Comparison of ENCODE assay signal across 19 cellular contexts in genomic region chr14:74064883-74065282, GRCh38. TPM values are rescaled to one million over a fixed set of nuclear protein-coding genes. Genes with fewer than 3 reads are reported as not detected.
DNase-seq lines count a peak whose midpoint lies in the region; ATAC-seq, FAIRE-seq and TF ChIP-seq lines count a peak whose summit lies in the region.
"Had no signal": no experiment of that assay in that cellular context is flagged by ENCODE, and none has a peak within 500 bp of the region (broad histone marks: within the 10 kb centered on the region; RNA-seq: fewer than 3 reads in every experiment).

No MANE protein-coding gene starts in this region.

- H2AFZ ChIP-seq in IMR-90 (replicated peaks; ENCODE audit: low read length, poor library complexity): no peak overlapping the region

- no peak for TF ChIP-seq RAD21 in IMR-90 (IDR thresholded peaks at IDR 0.05; ENCODE audit: low read length)

- no peak overlapping the region for H2BK5ac ChIP-seq in IMR-90 (ENCODE audit: low read depth, low read length, poor library complexity, severe bottlenecking)

- CTCF ChIA-PET in IMR-90 (lab: Yijun Ruan, JAX): no interaction called here

- no TSS peak for BruUV-seq in IMR-90 (replicated peaks; lab: Mats Ljungman, UMichigan)

- H3K36me3 ChIP-seq in IMR-90 (ENCODE audit: control insufficient read depth, insufficient read depth, low read length): peaks cover 3% of the 10 kb centered on the region; the same call in 1 of the 2 replicates
- no peaks in the 10 kb centered on the region for H3K36me3 ChIP-seq in bronchial epithelial cell (ENCODE audit: control insufficient read depth, insufficient read depth, low read length)

- no peak overlapping the region for H3K4ac ChIP-seq in IMR-90 (ENCODE audit: low read depth, low read length)

- no peak overlapping the region for H3K4me3 ChIP-seq in IMR-90 (ENCODE audit: insufficient read depth, low read depth, low read length)
- H3K4me3 ChIP-seq in bronchial epithelial cell (ENCODE audit: low read depth, low read length): no peak overlapping the region
- H3K4me3 ChIP-seq: K562 had no signal

- no CpG with 5 or more reads among the region's 3 CpGs for WGBS in IMR-90 (ENCODE audit: extremely low coverage in 2 of 2, insufficient read length in 1 of 2), 2 experiments

- H3K9me3 Mint-ChIP-seq in activated T-cell treated with anti-CD3 and anti-CD28 coated beads, Interleukin-2, amount 50 U/mL, for 72 hours: no peaks in the 10 kb centered on the region
- H3K9me3 Mint-ChIP-seq: CD14-positive monocyte had no signal

- H3K27ac ChIP-seq in IMR-90 (ENCODE audit: insufficient read depth, low read length): no peak overlapping the region
- H3K27ac ChIP-seq: HL-60 had no signal

- 0 out of 2 replicates have a peak overlapping the region, but pooled peaks have one; percentile 11 for H3K14ac ChIP-seq in IMR-90 (replicated peaks; ENCODE audit: low read depth, low read length)

- no peak overlapping the region for H3K27ac Mint-ChIP-seq in activated T-cell treated with anti-CD3 and anti-CD28 coated beads, Interleukin-2, amount 50 U/mL, for 72 hours
- H3K27ac Mint-ChIP-seq: CD14-positive monocyte had no signal

- TF ChIP-seq CTCF in IMR-90 (conservative IDR thresholded peaks at IDR 0.05; ENCODE audit: low read depth, low read length): no peak
- TF ChIP-seq CTCF in bronchial epithelial cell (IDR thresholded peaks at IDR 0.05; ENCODE audit: insufficient read depth, low read length, severe bottlenecking): no peak

- peaks cover 19% of the 10 kb centered on the region for H3K4me1 ChIP-seq in IMR-90 (ENCODE audit: control insufficient read depth, insufficient read depth, low read length)

- no peak overlapping the region; the same call in 1 of the 2 replicates for H2AK5ac ChIP-seq in IMR-90 (ENCODE audit: low read depth, low read length)

- H3K79me1 ChIP-seq in IMR-90 (ENCODE audit: low read depth in 1 of 2, low read length in 2 of 2): no peaks in the 10 kb centered on the region

- no peak overlapping the region for H2AK9ac ChIP-seq in IMR-90 (replicated peaks; ENCODE audit: low read depth, low read length, poor library complexity)

- intact Hi-C loops in IMR-90 (cut with micrococcal nuclease): no loop called here

- H3K18ac ChIP-seq in IMR-90 (ENCODE audit: low read depth, low read length): peak overlapping the region; percentile 80

- no peaks in the 10 kb centered on the region for H3K27me3 ChIP-seq in IMR-90 (ENCODE audit: control insufficient read depth, insufficient read depth, low read length)
- no peaks in the 10 kb centered on the region for H3K27me3 ChIP-seq in bronchial epithelial cell (ENCODE audit: control insufficient read depth, insufficient read depth, low read length)

- H3K9ac ChIP-seq in IMR-90 (ENCODE audit: low read depth, low read length): no peak overlapping the region
- H3K9ac ChIP-seq: SK-N-SH had no signal

- dilution Hi-C loops in IMR-90 (cut with HindIII; ENCODE audit: low sequenced_read_pairs, unreplicated experiment): no loop called here

- 0 out of 2 replicates have a peak, but pooled peaks cover 4% of the 10 kb centered on the region for H4K20me1 ChIP-seq in IMR-90 (ENCODE audit: insufficient read depth, low read length)

- H3K9me3 ChIP-seq in IMR-90 (ENCODE audit: control insufficient read depth, insufficient read depth, low read length): no peaks in the 10 kb centered on the region
- H3K9me3 ChIP-seq: SK-N-SH had no signal

- peak overlapping the region; percentile 50; the same call in 1 of the 2 replicates for H4K5ac ChIP-seq in IMR-90 (ENCODE audit: low read depth, low read length)

- H3K36me3 Mint-ChIP-seq in activated T-cell treated with anti-CD3 and anti-CD28 coated beads, Interleukin-2, amount 50 U/mL, for 72 hours (ENCODE audit: insufficient read depth in 2 of 2): peaks cover 0 to 13% of the 10 kb centered on the region in 2 donors

- no peak overlapping the region for H4K91ac ChIP-seq in IMR-90 (ENCODE audit: insufficient read depth, low read depth, low read length)

- POLR2A ChIA-PET in IMR-90 (lab: Charles Lee; ENCODE audit: unreplicated experiment): no interaction called here

- in situ Hi-C loops in IMR-90 (cut with MboI; ENCODE audit: low sequenced_read_pairs): no loop called here

- no peaks in the 10 kb centered on the region for H3K9me1 ChIP-seq in IMR-90 (ENCODE audit: insufficient read depth, low read length)

- peak overlapping the region; percentile 35; the same call in 1 of the 2 replicates for H2BK120ac ChIP-seq in IMR-90 (ENCODE audit: low read depth, low read length)

- no peak for FAIRE-seq in bronchial epithelial cell (lab: Jason Lieb, UNC)
- FAIRE-seq: K562, RCC 7860 had no signal

- no peak overlapping the region for H3K56ac ChIP-seq in IMR-90 (ENCODE audit: extremely low read depth, insufficient read depth, low read length)

- peak; percentile 17 for DNase-seq in EH (ENCODE audit: low read depth)
- peak; percentile 11 for DNase-seq in IMR-90
- DNase-seq in bronchial epithelial cell (ENCODE audit: low read depth): peak; percentile 5
- peak; percentile 58 for DNase-seq in iris pigment epithelial cell (ENCODE audit: low read depth)
- DNase-seq in activated T-cell treated with anti-CD3 and anti-CD28 coated beads, Interleukin-2, amount 50 U/mL, for 72 hours: no peak
- no peak for DNase-seq in H4 (ENCODE audit: low spot score)
- no peak for DNase-seq in NCI-H2107 (lab: John Stamatoyannopoulos, UW)
- DNase-seq: ACHN, AML-193, DMS153, NCI-H1092 treated with DMSO at 0.1 percent for 48 hours, NCI-H2081 treated with DMSO at 0.1 percent for 48 hours, NCI-H524 treated with DMSO at 0.1 percent for 48 hours, SHP77, SK-N-SH had no signal

- no peak for TF ChIP-seq POLR2A in IMR-90 (IDR thresholded peaks at IDR 0.05; ENCODE audit: low read depth, low read length)

- no peaks in the 10 kb centered on the region for H3K27me3 Mint-ChIP-seq in activated T-cell treated with anti-CD3 and anti-CD28 coated beads, Interleukin-2, amount 50 U/mL, for 72 hours (ENCODE audit: low read depth)

- no peak for ATAC-seq in IMR-90 (ENCODE audit: low read depth)
- ATAC-seq in activated T-cell treated with anti-CD3 and anti-CD28 coated beads, Interleukin-2, amount 50 U/mL, for 72 hours (replicated peaks in 1 of 2): no peak
- ATAC-seq: K562 had no signal

- no peak overlapping the region for H4K8ac ChIP-seq in IMR-90 (ENCODE audit: low read depth in 2 of 2, low read length in 2 of 2)

- H3K4me3 Mint-ChIP-seq in activated T-cell treated with anti-CD3 and anti-CD28 coated beads, Interleukin-2, amount 50 U/mL, for 72 hours: no peak overlapping the region
- H3K4me3 Mint-ChIP-seq: CD14-positive monocyte had no signal

- peaks cover 8% of the 10 kb centered on the region for H3K4me1 Mint-ChIP-seq in activated T-cell treated with anti-CD3 and anti-CD28 coated beads, Interleukin-2, amount 50 U/mL, for 72 hours (ENCODE audit: low read depth)

- no peak overlapping the region; the same call in 2 of the 3 replicates for H2BK15ac ChIP-seq in IMR-90 (ENCODE audit: low read depth, low read length)

- no peak overlapping the region for H2BK20ac ChIP-seq in IMR-90 (ENCODE audit: low read depth, low read length)

- peak overlapping the region; percentile 80; the same call in 1 of the 2 replicates for H3K4me2 ChIP-seq in IMR-90 (ENCODE audit: low read depth, low read length)
- H3K4me2 ChIP-seq: SK-N-SH had no signal

- H3K23ac ChIP-seq in IMR-90 (ENCODE audit: low read depth, low read length): no peak overlapping the region

TF ChIP-seq in IMR-90, 13 proteins besides CTCF, POLR2A, EP300 and RAD21 (continues in another document):
- TF ChIP-seq CEBPB (IDR thresholded peaks at IDR 0.05; ENCODE audit: low read depth, low read length): no peak
- no peak for TF ChIP-seq CHD1 (IDR thresholded peaks at IDR 0.05; ENCODE audit: low read depth, low read length)
- no peak for TF ChIP-seq MXI1 (IDR thresholded peaks at IDR 0.05; ENCODE audit: borderline replicate concordance, low read depth, low read length)
- no peak for TF ChIP-seq SMC3 (IDR thresholded peaks at IDR 0.05; ENCODE audit: low read depth, low read length)

RNA-seq across cellular contexts. Expression of gene ALDH6A1, which starts 19.4 kb away (rescaled TPM):
- total RNA-seq in IMR-90 (2012; rRNA removed): 11.9 and 15.1 TPM in 2 replicates
- polyA plus RNA-seq in IMR-90 (2012; rRNA removed): 4.5 and 6.0 TPM in 2 replicates
- polyA plus RNA-seq in IMR-90 (2012; cell fraction: cytosol; rRNA removed): 2.8 and 5.7 TPM in 2 replicates
- polyA plus RNA-seq in IMR-90 (2012; cell fraction: nucleus; rRNA removed; ENCODE audit: low replicate concordance): 2.2 and 5.7 TPM in 2 replicates
- 15.1 and 22.1 TPM in 2 replicates for total RNA-seq in bronchial epithelial cell
- 10 to 100 TPM; 31.5 to 46.8 TPM for total RNA-seq in activated T-cell treated with anti-CD3 and anti-CD28 coated beads, Interleukin-2, amount 50 U/mL, for 72 hours
- 13.3 and 15.1 TPM in 2 replicates for total RNA-seq in H4 (2014; rRNA removed; shearing (Covaris generic))

RNA-seq across cellular contexts. Expression of gene LIN52, which starts 19.9 kb away (rescaled TPM):
- total RNA-seq in IMR-90 (2012; rRNA removed): 8.3 and 11.5 TPM in 2 replicates
- 5.5 and 6.1 TPM in 2 replicates for polyA plus RNA-seq in IMR-90 (2012; rRNA removed)
- 2.1 and 2.8 TPM in 2 replicates for polyA plus RNA-seq in IMR-90 (2012; cell fraction: cytosol; rRNA removed)
- 1.2 and 4.3 TPM in 2 replicates for polyA plus RNA-seq in IMR-90 (2012; cell fraction: nucleus; rRNA removed; ENCODE audit: low replicate concordance)
- total RNA-seq in bronchial epithelial cell: 7.9 and 8.4 TPM in 2 replicates
- 10 to 100 TPM; 15.7 to 18.4 TPM for total RNA-seq in activated T-cell treated with anti-CD3 and anti-CD28 coated beads, Interleukin-2, amount 50 U/mL, for 72 hours
- total RNA-seq in H4 (2014; rRNA removed; shearing (Covaris generic)): 13.0 TPM in 2 replicates

RNA-seq across cellular contexts. Expression of gene BBOF1, which starts 45.7 kb away (rescaled TPM):
- 1.6 and 1.7 TPM in 2 replicates for total RNA-seq in IMR-90 (2012; rRNA removed)
- polyA plus RNA-seq in IMR-90 (2012; rRNA removed): 0.95 and 1.6 TPM in 2 replicates
- polyA plus RNA-seq in IMR-90 (2012; cell fraction: cytosol; rRNA removed): 0.09 and 0.19 TPM in 2 replicates
- 0.22 and 1.9 TPM in 2 replicates for polyA plus RNA-seq in IMR-90 (2012; cell fraction: nucleus; rRNA removed; ENCODE audit: low replicate concordance)
- total RNA-seq in bronchial epithelial cell: 1.3 and 1.9 TPM in 2 replicates
- 1 to 10 TPM; 1.4 to 2.1 TPM for total RNA-seq in activated T-cell treated with anti-CD3 and anti-CD28 coated beads, Interleukin-2, amount 50 U/mL, for 72 hours
- total RNA-seq in H4 (2014; rRNA removed; shearing (Covaris generic)): 0.70 and 1.4 TPM in 2 replicates

RNA-seq across cellular contexts. Expression of gene ENTPD5, which starts 45.8 kb away (rescaled TPM):
- total RNA-seq in IMR-90 (2012; rRNA removed) (6.4 and 8.1 TPM in 2 replicates), bronchial epithelial cell (13.7 TPM in 2 replicates)
- 5.8 and 7.3 TPM in 2 replicates for polyA plus RNA-seq in IMR-90 (2012; rRNA removed)
- polyA plus RNA-seq in IMR-90 (2012; cell fraction: cytosol; rRNA removed): 2.1 and 3.2 TPM in 2 replicates
- 4.6 and 16.2 TPM in 2 replicates for polyA plus RNA-seq in IMR-90 (2012; cell fraction: nucleus; rRNA removed; ENCODE audit: low replicate concordance)
- 10 to 100 TPM; 10.9 to 11.7 TPM for total RNA-seq in activated T-cell treated with anti-CD3 and anti-CD28 coated beads, Interleukin-2, amount 50 U/mL, for 72 hours
- 2.9 and 5.6 TPM in 2 replicates for total RNA-seq in H4 (2014; rRNA removed; shearing (Covaris generic))

Comparison
In these comparisons a context has a peak if more than half of its experiments do, and no peak if none do; other contexts are left out.
1. DNase-seq: peak in EH (single experiment), IMR-90 (single experiment), bronchial epithelial cell (single experiment) and iris pigment epithelial cell (single experiment); none in activated T-cell treated with anti-CD3 and anti-CD28 coated beads, Interleukin-2, amount 50 U/mL, for 72 hours (0 of 2), H4 (single experiment) and NCI-H2107 (single experiment).